Comparison of ENCODE assay signal across 25 cellular contexts in the genomic region with DNA sequence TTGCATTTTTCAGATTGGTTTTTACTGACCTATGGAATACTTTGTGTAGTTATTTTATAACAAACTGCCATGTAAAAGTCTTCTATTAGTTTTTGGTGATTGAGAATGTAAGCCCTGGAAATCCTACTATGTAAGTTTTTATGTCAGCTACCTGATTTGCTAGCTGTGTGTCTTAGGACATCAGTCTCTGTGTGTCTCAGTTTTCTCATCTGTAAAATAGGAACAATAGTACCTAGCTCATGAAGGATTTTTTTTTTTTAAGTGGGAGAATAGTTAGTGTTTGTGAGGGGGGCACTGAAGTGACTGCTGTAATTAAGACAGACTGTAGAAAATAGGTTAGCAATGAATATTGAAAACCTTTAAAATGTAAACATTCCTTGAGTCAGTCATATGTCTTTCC. TPM values are rescaled to one million over a fixed set of nuclear protein-coding genes. Genes with fewer than 3 reads are reported as not detected.
"Had no signal": no experiment of that assay in that cellular context is flagged by ENCODE, and none has a peak within 500 bp of the region (broad histone marks: within the 10 kb centered on the region; RNA-seq: fewer than 3 reads in every experiment).

No MANE protein-coding gene starts in this region.

- H3K4me1 ChIP-seq: SJSA1 had no signal

- H3K27me3 Mint-ChIP-seq: IgD-negative memory B cell had no signal

- H3K27ac Mint-ChIP-seq: IgD-negative memory B cell had no signal

- H3K4me3 Mint-ChIP-seq: IgD-negative memory B cell had no signal

- H3K27ac ChIP-seq: SJSA1, SK-N-MC had no signal

- H3K4me3 ChIP-seq: SJSA1, SK-N-MC had no signal

- DNase-seq: KBM-7, MV-4-11, NCI-H1048, NCI-H1105, NCI-H1417, NCI-H146, NCI-H1694 treated with DMSO at 0.1 percent for 48 hours, NCI-H1930, NCI-H2081 treated with DMSO at 0.1 percent for 48 hours, NCI-H2171, NCI-H226, NCI-H446, NCI-H510A, NCI-H524 treated with DMSO at 0.1 percent for 48 hours, NCI-H69, NCI-H774, Right ventricle myocardium superior, RPMI8226, SIG-M5, SW 1271 had no signal

- H3K9me3 Mint-ChIP-seq: IgD-negative memory B cell had no signal

- FAIRE-seq: RCC 7860 had no signal

- H3K27me3 ChIP-seq: SJSA1 had no signal

- H3K9me3 ChIP-seq: SJSA1 had no signal

- H3K36me3 ChIP-seq: SJSA1 had no signal

RNA-seq across cellular contexts. Expression of a gene that starts 51.9 kb away (rescaled TPM):
- total RNA-seq: MCF 10A had no signal
